13 cellular contexts compared by ENCODE assay signal in the genomic region with DNA sequence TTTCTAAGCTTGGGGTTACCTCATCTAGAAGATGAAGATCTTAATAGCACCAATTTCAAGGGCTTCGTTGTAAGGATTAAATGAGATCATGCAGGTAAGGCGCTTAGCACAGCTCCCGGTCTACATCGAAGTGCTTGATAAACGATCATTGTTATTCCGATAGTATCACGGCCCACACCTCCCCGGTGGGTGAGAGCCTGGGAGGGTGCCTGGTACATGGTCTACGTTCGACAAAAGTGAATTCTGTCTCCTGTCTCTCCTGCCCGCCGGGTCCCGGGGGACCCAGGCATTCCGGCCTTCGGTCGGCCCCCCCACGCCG. TPM values are rescaled to one million over a fixed set of nuclear protein-coding genes. Genes with fewer than 3 reads are reported as not detected.
DNase-seq lines count a peak whose midpoint lies in the region; ATAC-seq and TF ChIP-seq lines count a peak whose summit lies in the region.
"Had no signal": no experiment of that assay in that cellular context is flagged by ENCODE, and none has a peak within 500 bp of the region (broad histone marks: within the 10 kb centered on the region; RNA-seq: fewer than 3 reads in every experiment).

No MANE protein-coding gene starts in this region.

- no peak overlapping the region for H2BK15ac ChIP-seq in neuronal stem cell (ENCODE audit: low read length)

- H3K36me3 ChIP-seq in esophagus muscularis mucosa (no peaks in the 10 kb centered on the region), neuronal stem cell (replicated peaks in 1 of 2; ENCODE audit: control insufficient read depth in 2 of 2, insufficient read depth in 2 of 2, low read length in 2 of 2) (no peaks in the 10 kb centered on the region), tibial nerve (no peaks in the 10 kb centered on the region)

- H2AFZ ChIP-seq in neuronal stem cell (ENCODE audit: low read length) = no peak overlapping the region

- H3K23ac ChIP-seq in neuronal stem cell (ENCODE audit: low read depth, low read length, poor library complexity) = no peak overlapping the region

- H2BK5ac ChIP-seq in neuronal stem cell (ENCODE audit: low read length) = no peak overlapping the region

- no peak for ATAC-seq in GM18505 (IDR thresholded peaks at IDR 0.05; ENCODE audit: unreplicated experiment)

- H3K9me3 ChIP-seq in esophagus muscularis mucosa (no peaks in the 10 kb centered on the region), neuronal stem cell (replicated peaks in 1 of 2; ENCODE audit: control insufficient read depth in 2 of 2, insufficient read depth in 1 of 2, low read depth in 1 of 2, low read length in 2 of 2) (no peaks in the 10 kb centered on the region), tibial nerve (no peaks in the 10 kb centered on the region)

- intact Hi-C loops in esophagus muscularis mucosa (cut with DNase I) = no loop called here

- H2BK12ac ChIP-seq in neuronal stem cell (ENCODE audit: low read length) = no peak overlapping the region

- TF ChIP-seq EP300 in esophagus muscularis mucosa (IDR thresholded peaks at IDR 0.05) (no peak), tibial nerve (IDR thresholded peaks at IDR 0.05) (no peak)

- peaks cover 3% of the 10 kb centered on the region for H3K79me1 ChIP-seq in neuronal stem cell (ENCODE audit: low read depth, low read length)

- no peak overlapping the region for H4K91ac ChIP-seq in neuronal stem cell (ENCODE audit: low read depth, low read length, poor library complexity)

- no peak overlapping the region for H3K9ac ChIP-seq in neuronal stem cell (ENCODE audit: low read depth, low read length, poor library complexity)

- no peak overlapping the region for H4K8ac ChIP-seq in neuronal stem cell (ENCODE audit: low read depth, low read length)

- peak overlapping the region; percentile 38 for H3K4me2 ChIP-seq in neuronal stem cell (ENCODE audit: insufficient read depth, low read length, poor library complexity, severe bottlenecking)

- no peak overlapping the region for H2AK5ac ChIP-seq in neuronal stem cell (ENCODE audit: low read depth, low read length)

- DNase-seq in NCI-H82 (lab: John Stamatoyannopoulos, UW) (peak; percentile 1), NCI-H82 treated with DMSO at 0.1 percent for 48 hours (lab: John Stamatoyannopoulos, UW; ENCODE audit: unreplicated experiment) (no peak), esophagus muscularis mucosa (ENCODE audit: extremely low spot score) (no peak), neuronal stem cell (ENCODE audit: low spot score) (no peak), tibial nerve (ENCODE audit: low spot score in 2 of 2) (no peak), kidney glomerular epithelial cell (lab: John Stamatoyannopoulos, UW) (no peak), HuH-7 (ENCODE audit: low spot score) (no peak)
- DNase-seq: mesenchymal stem cell, OCI-M1 had no signal

- no peak overlapping the region for H3K4ac ChIP-seq in neuronal stem cell (ENCODE audit: low read length)

- H3K4me3 ChIP-seq in esophagus muscularis mucosa (peak overlapping the region; percentile 50 to 72 (median 61)), neuronal stem cell (ENCODE audit: low read length in 2 of 2) (peak overlapping the region in 1 of 2 donors; percentile 57), tibial nerve (peak overlapping the region in 2 of 4 donors; percentile 53 to 76)

- 9% methylated on average over 12 of the region's 18 CpGs for WGBS in esophagus muscularis mucosa
- no CpG with 5 or more reads among the region's 18 CpGs for WGBS in neuronal stem cell (ENCODE audit: extremely low coverage in 2 of 2, insufficient read length in 2 of 2, insufficient replicate concordance in 1 of 2), 2 donors
- WGBS in tibial nerve, 2 donors = 6 to 14% methylated on average over 12 to 16 of the region's 18 CpGs

- no peak overlapping the region for H2BK120ac ChIP-seq in neuronal stem cell (ENCODE audit: low read depth, low read length)

- H3K14ac ChIP-seq in neuronal stem cell (ENCODE audit: low read length) = no peak overlapping the region

- no peak for TF ChIP-seq POLR2A in esophagus muscularis mucosa (IDR thresholded peaks at IDR 0.05; ENCODE audit: low read depth)
- TF ChIP-seq POLR2A in tibial nerve (IDR thresholded peaks at IDR 0.05) = no peak
- no peak for TF ChIP-seq POLR2A in GM18505 (IDR thresholded peaks at IDR 0.05; ENCODE audit: borderline replicate concordance, extremely low read depth, insufficient read depth, insufficient read length)

- no peak overlapping the region for H3K18ac ChIP-seq in neuronal stem cell (ENCODE audit: low read length)

- TF ChIP-seq CTCF in esophagus muscularis mucosa (IDR thresholded peaks at IDR 0.05) = no peak
- no peak for TF ChIP-seq CTCF in tibial nerve (IDR thresholded peaks at IDR 0.05)

- H3K4me1 ChIP-seq in esophagus muscularis mucosa = peaks cover 22 to 50% (median 37%) of the 10 kb centered on the region in 4 donors
- peaks cover 0 to 17% of the 10 kb centered on the region in 2 donors for H3K4me1 ChIP-seq in neuronal stem cell (ENCODE audit: control insufficient read depth in 2 of 2, insufficient read depth in 1 of 2, low read depth in 1 of 2, low read length in 2 of 2)
- H3K4me1 ChIP-seq in tibial nerve = peaks cover 0 to 61% (median 2%) of the 10 kb centered on the region in 4 donors

- peaks cover 0 to 68% (median 21%) of the 10 kb centered on the region in 4 donors for H3K27me3 ChIP-seq in esophagus muscularis mucosa
- peaks cover 0 to 5% (median 0%) of the 10 kb centered on the region in 3 experiments for H3K27me3 ChIP-seq in neuronal stem cell (ENCODE audit: control insufficient read depth in 3 of 3, insufficient read depth in 3 of 3, low read depth in 1 of 3, low read length in 3 of 3)
- H3K27me3 ChIP-seq in tibial nerve = peaks cover 0 to 43% of the 10 kb centered on the region in 2 donors

- peak overlapping the region in 1 of 4 donors; percentile 16 for H3K27ac ChIP-seq in esophagus muscularis mucosa (replicated peaks in 1 of 4)
- no peak overlapping the region for H3K27ac ChIP-seq in neuronal stem cell (replicated peaks; ENCODE audit: low read length)
- H3K27ac ChIP-seq in tibial nerve = peak overlapping the region; percentile 9 to 92 (median 68)

RNA-seq across cellular contexts. Expression of gene MYH14, which starts 0.5 kb away (rescaled TPM):
- total RNA-seq in esophagus muscularis mucosa = 10 to 100 TPM in 1 of 4 donors, 1 to 10 TPM in 3; 2.5 to 10.1 (median 5.3) TPM
- 4.1 TPM for polyA plus RNA-seq in neuronal stem cell (2013, experiment 1 of 2)
- polyA plus RNA-seq in neuronal stem cell (2013, experiment 2 of 2) = 4.0 TPM
- 10 to 100 TPM; 12.9 to 30.3 (median 15.3) TPM for total RNA-seq in tibial nerve
- total RNA-seq: CD4-positive, alpha-beta T cell; HT1080; osteocyte had no signal

RNA-seq across cellular contexts. Expression of gene IZUMO2, which starts 39.8 kb away (rescaled TPM):
- total RNA-seq in esophagus muscularis mucosa = not detected
- 1.7 TPM for polyA plus RNA-seq in neuronal stem cell (2013, experiment 1 of 2)
- 1.9 TPM for polyA plus RNA-seq in neuronal stem cell (2013, experiment 2 of 2)
- total RNA-seq in tibial nerve = not detected
- total RNA-seq: CD4-positive, alpha-beta T cell; HT1080; osteocyte had no signal
